Comparison of ENCODE assay signal across 11 cellular contexts in the genomic region with DNA sequence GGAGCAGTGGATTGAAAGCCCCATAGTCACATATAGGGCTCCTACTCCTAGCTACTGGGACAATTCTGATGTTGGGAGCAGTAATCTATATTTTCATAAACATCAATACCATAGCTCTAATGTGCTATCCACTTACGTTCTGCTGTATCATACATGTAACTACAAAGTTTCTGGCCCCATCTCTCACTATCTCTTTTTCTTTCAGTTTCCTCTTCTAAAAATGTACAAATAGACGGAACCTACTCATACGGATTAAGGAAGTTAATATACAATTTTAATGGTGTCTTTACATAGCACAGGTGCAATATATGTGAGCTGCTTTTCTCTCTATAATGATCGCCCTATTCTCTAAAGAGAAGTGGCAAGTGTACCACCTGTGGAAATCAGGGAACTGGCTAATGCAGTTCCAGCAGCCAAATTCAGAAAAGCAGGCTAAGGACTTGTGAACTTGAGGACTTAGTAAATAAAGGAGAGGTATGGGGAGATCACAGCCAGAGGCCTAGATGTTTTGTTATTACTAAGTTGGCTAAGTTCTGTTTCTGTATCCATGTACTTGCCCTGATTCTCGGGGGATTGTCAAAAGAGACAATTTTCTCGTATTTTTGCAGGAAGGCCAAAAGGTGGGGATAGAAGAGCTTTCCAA.
DNase-seq lines count a peak whose midpoint lies in the region; ATAC-seq, FAIRE-seq and TF ChIP-seq lines count a peak whose summit lies in the region.
"Had no signal": no experiment of that assay in that cellular context is flagged by ENCODE, and none has a peak within 500 bp of the region (broad histone marks: within the 10 kb centered on the region; RNA-seq: fewer than 3 reads in every experiment).

No MANE protein-coding gene starts in this region.

- intact Hi-C loops in left ventricle myocardium inferior (cut with micrococcal nuclease) = no loop called here

- peak; percentile 78 for ATAC-seq in HG02571 (IDR thresholded peaks at IDR 0.05; ENCODE audit: unreplicated experiment)
- peak; percentile 93 for ATAC-seq in HG03432 (IDR thresholded peaks at IDR 0.05; ENCODE audit: unreplicated experiment)
- ATAC-seq in naive B cell (ENCODE audit: low read depth in 2 of 2) = peak; percentile 65 to 84
- ATAC-seq: heart right ventricle had no signal

- no peaks in the 10 kb centered on the region for H3K36me3 Mint-ChIP-seq in naive B cell
- no peaks in the 10 kb centered on the region for H3K36me3 Mint-ChIP-seq in mesothelial cell of epicardium

- H3K27me3 ChIP-seq in left ventricle myocardium inferior (ENCODE audit: low read depth) = no peaks in the 10 kb centered on the region
- H3K27me3 ChIP-seq: heart right ventricle had no signal

- H3K27ac Mint-ChIP-seq in naive B cell (peak overlapping the region in 4 of 6 donors; percentile 3 to 45 (median 8)), mesothelial cell of epicardium (no peak overlapping the region)

- no peaks in the 10 kb centered on the region for H3K4me1 ChIP-seq in left ventricle myocardium inferior
- H3K4me1 ChIP-seq: heart right ventricle had no signal

- TF ChIP-seq CTCF in left ventricle myocardium inferior (IDR thresholded peaks at IDR 0.05; ENCODE audit: borderline replicate concordance) = no peak
- TF ChIP-seq CTCF in mesothelial cell of epicardium (IDR thresholded peaks at IDR 0.05; ENCODE audit: unreplicated experiment) = no peak

- H3K27me3 Mint-ChIP-seq in naive B cell = no peaks in the 10 kb centered on the region
- H3K27me3 Mint-ChIP-seq in mesothelial cell of epicardium (ENCODE audit: low read depth) = peaks cover 4% of the 10 kb centered on the region

- peak; percentile 83 for FAIRE-seq in GM19239 (lab: Jason Lieb, UNC)

- DNase-seq in GM19239 (ENCODE audit: insufficient read length, low spot score) = no peak
- DNase-seq in naive B cell = peak; percentile 6
- DNase-seq in NCI-H1417 (lab: John Stamatoyannopoulos, UW) = no peak
- DNase-seq in left ventricle myocardium inferior = no peak
- no peak for DNase-seq in mesothelial cell of epicardium (ENCODE audit: low spot score in 2 of 2, unreplicated experiment in 2 of 2)
- DNase-seq: heart right ventricle, IMR-90, mammary epithelial cell, NCI-H446 had no signal

- H3K4me3 Mint-ChIP-seq in naive B cell (peak overlapping the region in 3 of 8 donors; percentile 3 to 25 (median 13)), mesothelial cell of epicardium (no peak overlapping the region)

- no peaks in the 10 kb centered on the region for H3K36me3 ChIP-seq in left ventricle myocardium inferior
- H3K36me3 ChIP-seq: heart right ventricle had no signal

- H3K9me3 ChIP-seq in left ventricle myocardium inferior (replicated peaks) = no peaks in the 10 kb centered on the region
- H3K9me3 ChIP-seq: heart right ventricle had no signal

- H3K4me3 ChIP-seq in left ventricle myocardium inferior = no peak overlapping the region
- H3K4me3 ChIP-seq: heart right ventricle had no signal

- H3K9me3 Mint-ChIP-seq in naive B cell (no peaks in the 10 kb centered on the region), mesothelial cell of epicardium (no peaks in the 10 kb centered on the region)

- H3K27ac ChIP-seq in left ventricle myocardium inferior (replicated peaks) = no peak overlapping the region
- H3K27ac ChIP-seq: heart right ventricle had no signal

- H3K4me1 Mint-ChIP-seq in naive B cell (peaks cover 7 to 18% (median 7%) of the 10 kb centered on the region in 3 donors), mesothelial cell of epicardium (no peaks in the 10 kb centered on the region)
